In genomic region chr7:22296916-22297315, GRCh38 we compare ENCODE assay signal across 15 cellular contexts.
A peak's percentile ranks its signal among the peaks of the same experiment; 100 is the strongest.
DNase-seq lines count a peak whose midpoint lies in the region; ATAC-seq, FAIRE-seq and TF ChIP-seq lines count a peak whose summit lies in the region.
"Had no signal": no experiment of that assay in that cellular context is flagged by ENCODE, and none has a peak within 500 bp of the region (broad histone marks: within the 10 kb centered on the region; RNA-seq: fewer than 3 reads in every experiment).

No MANE protein-coding gene starts in this region.

- TF ChIP-seq POLR2A in GM12878 (IDR thresholded peaks at IDR 0.05; ENCODE audit: low read depth, low read length), result no peak

- no peaks in the 10 kb centered on the region; a peak in 1 of 4 replicates for H3K36me3 ChIP-seq in GM12878 (ENCODE audit: control insufficient read depth in 2 of 2, insufficient read depth in 2 of 2, low read length in 1 of 2)
- H3K36me3 ChIP-seq: spleen, vagina had no signal

- in situ Hi-C loops in GM12878 (cut with MboI), result no loop called here

- SMC1A ChIA-PET in GM12878 (lab: Charles Lee; ENCODE audit: uncharacterized antibody, unreplicated experiment), result interaction anchor here (1.1 to 2.4 kb wide), 3 partner anchors 11 to 164 kb away, joined by 3 to 9 read pairs (median 4); no protein-coding TSS in a partner anchor

- DNase-seq in AG09319 (ENCODE audit: extremely low read depth, low read depth), result no peak
- DNase-seq in HT-29 (ENCODE audit: low spot score), result peak; percentile 21
- no peak for DNase-seq in GM12878 (ENCODE audit: low read depth, low spot score)
- peak; percentile 6 for DNase-seq in kidney glomerular epithelial cell (lab: John Stamatoyannopoulos, UW)
- no peak for DNase-seq in SHP77 treated with DMSO at 0.1 percent for 48 hours (lab: John Stamatoyannopoulos, UW)
- DNase-seq in activated gamma-delta T cell treated with Interleukin-2 at 50 U/mL for 16 hours, result no peak
- DNase-seq: naive thymus-derived CD4-positive, alpha-beta T cell; NCI-H2081; spleen; stimulated activated CD8-positive, alpha-beta memory T cell treated with anti-CD3 and anti-CD28 coated beads, Interleukin-4, amount 100 ng/mL, for 48 hours; T-helper 9 cell had no signal

- no peaks in the 10 kb centered on the region for H3K4me1 ChIP-seq in GM12878 (ENCODE audit: control insufficient read depth, insufficient read depth, low read length)
- H3K4me1 ChIP-seq: spleen, vagina had no signal

- ATAC-seq in GM12878 (no peak), GM19463 (IDR thresholded peaks at IDR 0.05; ENCODE audit: unreplicated experiment) (no peak)
- ATAC-seq in activated CD4-positive, CD25-positive, alpha-beta regulatory T cell treated with anti-CD3 and anti-CD28 coated beads, Interleukin-2, amount 50 U/mL, for 24 hours, result no peak
- ATAC-seq: naive thymus-derived CD4-positive, alpha-beta T cell had no signal

- H3K27me3 ChIP-seq in GM12878 (replicated peaks in 1 of 2; ENCODE audit: control insufficient read depth in 2 of 2, insufficient read depth in 2 of 2, low read length in 1 of 2), result no peaks in the 10 kb centered on the region
- H3K27me3 ChIP-seq: spleen, vagina had no signal

- no peak overlapping the region for H3K27ac ChIP-seq in GM12878 (ENCODE audit: control insufficient read depth, insufficient read depth)
- H3K27ac ChIP-seq: KMS-11, vagina had no signal

- no peaks in the 10 kb centered on the region for H3K79me2 ChIP-seq in GM12878 (ENCODE audit: control insufficient read depth, insufficient read depth, low read length)

- no peak overlapping the region for H3K9ac ChIP-seq in GM12878 (ENCODE audit: control insufficient read depth, insufficient read depth, low read length)
- H3K9ac ChIP-seq: KMS-11 had no signal

- TF ChIP-seq CTCF in AG09319 (IDR thresholded peaks at IDR 0.05; ENCODE audit: low read depth, low read length), result peak; percentile 31
- peak in 2 of 3 experiments; percentile 18 to 32; a peak in 2 of 6 replicates for TF ChIP-seq CTCF in GM12878 (IDR thresholded peaks at IDR 0.05 in 2 of 3, conservative IDR thresholded peaks at IDR 0.05 in 1 of 3; ENCODE audit: control insufficient read depth in 2 of 3, extremely low read depth in 1 of 3, insufficient read depth in 1 of 3, low read depth in 3 of 3, low read length in 3 of 3)

- no peak for TF ChIP-seq RAD21 in GM12878 (IDR thresholded peaks at IDR 0.05; ENCODE audit: insufficient read depth, low read depth, low read length)

- H4K20me1 ChIP-seq in GM12878 (ENCODE audit: control insufficient read depth, insufficient read depth), result no peaks in the 10 kb centered on the region

- BruUV-seq in GM12878 (replicated peaks; lab: Mats Ljungman, UMichigan), result no TSS peak

- no peak overlapping the region for H2AFZ ChIP-seq in GM12878 (ENCODE audit: control insufficient read depth, low read depth, low read length)

- H3K9me3 ChIP-seq in GM12878 (replicated peaks; ENCODE audit: control insufficient read depth, insufficient read depth, low read length), result no peaks in the 10 kb centered on the region
- H3K9me3 ChIP-seq: spleen, vagina had no signal

- H3K4me3 ChIP-seq in GM12878, result no peak overlapping the region
- H3K4me3 ChIP-seq: spleen, vagina had no signal

- FAIRE-seq in GM12878 (lab: Jason Lieb, UNC), result peak; percentile 13

- intact Hi-C loops in GM12878 (cut with micrococcal nuclease; ENCODE audit: unreplicated experiment), result loop anchor here (1.0 kb wide), 1 partner anchor 187 kb away; no protein-coding TSS in a partner anchor

- TF ChIP-seq EP300 in GM12878 (IDR thresholded peaks at IDR 0.05; ENCODE audit: borderline replicate concordance in 1 of 2, control insufficient read depth in 1 of 2, low read depth in 2 of 2, low read length in 2 of 2), result no peak

- no peak overlapping the region for H3K4me2 ChIP-seq in GM12878 (ENCODE audit: control insufficient read depth, insufficient read depth)
- H3K4me2 ChIP-seq: KMS-11 had no signal

- CTCF ChIA-PET in GM12878 (lab: Yijun Ruan, JAX), result interaction anchor here (0.8 to 2.1 kb wide), 5 partner anchors 11 to 195 kb away, joined by 3 to 15 read pairs (median 3); no protein-coding TSS in a partner anchor

- RAD21 ChIA-PET in GM12878 (lab: Charles Lee; ENCODE audit: unreplicated experiment), result interaction anchor here (0.9 to 1.5 kb wide), 2 partner anchors 67 to 156 kb away, joined by 3 to 5 read pairs; no protein-coding TSS in a partner anchor

- POLR2A ChIA-PET in GM12878 (lab: Charles Lee), result no interaction called here

TF ChIP-seq in GM12878, 131 proteins besides CTCF, POLR2A, EP300 and RAD21 (continues in another document):
- TF ChIP-seq POLR2AphosphoS5 (IDR thresholded peaks at IDR 0.05; ENCODE audit: low read length), result no peak
- TF ChIP-seq ZNF217 (IDR thresholded peaks at IDR 0.05), result no peak
- TF ChIP-seq BHLHE40 (IDR thresholded peaks at IDR 0.05; ENCODE audit: borderline replicate concordance in 1 of 2, low read depth in 2 of 2, low read length in 1 of 2), result no peak
- TF ChIP-seq WRNIP1 (IDR thresholded peaks at IDR 0.05; ENCODE audit: borderline replicate concordance, low read depth, low read length), result no peak
- no peak for TF ChIP-seq POU2F2 (IDR thresholded peaks at IDR 0.05; ENCODE audit: borderline replicate concordance, low read depth, low read length)
- no peak for TF ChIP-seq REST (IDR thresholded peaks at IDR 0.05; ENCODE audit: low read depth, low read length)
- no peak for TF ChIP-seq JUNB (IDR thresholded peaks at IDR 0.05)
- TF ChIP-seq IKZF2 (IDR thresholded peaks at IDR 0.05), result no peak
- TF ChIP-seq TAF1 (IDR thresholded peaks at IDR 0.05; ENCODE audit: borderline replicate concordance, low read depth, low read length), result no peak
- TF ChIP-seq HDAC6 (IDR thresholded peaks at IDR 0.05; ENCODE audit: unreplicated experiment), result no peak
- TF ChIP-seq HSF1 (IDR thresholded peaks at IDR 0.05; ENCODE audit: low read depth, low read length), result no peak
- TF ChIP-seq ZBTB4 (CRISPR knock-in tag; IDR thresholded peaks at IDR 0.05), result no peak
- TF ChIP-seq GABPA (IDR thresholded peaks at IDR 0.05; ENCODE audit: low read depth), result no peak

Comparison
In these comparisons a context has a peak if more than half of its experiments do, and no peak if none do; other contexts are left out.
1. DNase-seq: peak in HT-29 (single experiment) and kidney glomerular epithelial cell (single experiment); none in AG09319 (single experiment), GM12878 (single experiment), SHP77 treated with DMSO at 0.1 percent for 48 hours (single experiment) and activated gamma-delta T cell treated with Interleukin-2 at 50 U/mL for 16 hours (single experiment).